9 cellular contexts compared by ENCODE assay signal in genomic region chr10:33336606-33337334, GRCh38. TPM values are rescaled to one million over a fixed set of nuclear protein-coding genes. Genes with fewer than 3 reads are reported as not detected.
DNase-seq lines count a peak whose midpoint lies in the region; ATAC-seq, FAIRE-seq and TF ChIP-seq lines count a peak whose summit lies in the region.
"Had no signal": no experiment of that assay in that cellular context is flagged by ENCODE, and none has a peak within 500 bp of the region (broad histone marks: within the 10 kb centered on the region; RNA-seq: fewer than 3 reads in every experiment).

No MANE protein-coding gene starts in this region.

- H3K4me1 Mint-ChIP-seq in GM23338 (peaks cover 25% of the 10 kb centered on the region), osteocyte (ENCODE audit: unreplicated experiment) (peaks cover 50% of the 10 kb centered on the region)
- peaks cover 17% of the 10 kb centered on the region for H3K4me1 Mint-ChIP-seq in activated T-cell treated with anti-CD3 and anti-CD28 coated beads, Interleukin-2, amount 50 U/mL, for 72 hours (ENCODE audit: low read depth)

- no peak for FAIRE-seq in A549 (lab: Jason Lieb, UNC)
- FAIRE-seq: colon had no signal

- H3K9me3 Mint-ChIP-seq in GM23338 (peaks cover 2% of the 10 kb centered on the region; the same call in 1 of the 3 replicates), osteocyte (ENCODE audit: unreplicated experiment) (no peaks in the 10 kb centered on the region)
- no peaks in the 10 kb centered on the region for H3K9me3 Mint-ChIP-seq in activated T-cell treated with anti-CD3 and anti-CD28 coated beads, Interleukin-2, amount 50 U/mL, for 72 hours

- TF ChIP-seq CTCF in A549 (IDR thresholded peaks at IDR 0.05) (no peak), GM23338 (conservative IDR thresholded peaks at IDR 0.05; ENCODE audit: low read depth in 2 of 2) (no peak), osteocyte (IDR thresholded peaks at IDR 0.05) (no peak)

- CTCF ChIA-PET in A549 (lab: Yijun Ruan, JAX) = interaction anchor here (0.7 to 2.5 kb wide), 6 partner anchors 29 to 1302 kb away, joined by 3 to 7 read pairs (median 4); no protein-coding TSS in a partner anchor

- peak; percentile 16 for TF ChIP-seq POLR2A in A549 (IDR thresholded peaks at IDR 0.05; ENCODE audit: low read length)

- H3K4me1 ChIP-seq in A549 (peaks cover 26% of the 10 kb centered on the region), GM23338 (ENCODE audit: insufficient read depth) (peaks cover 23% of the 10 kb centered on the region)

- H3K4me3 ChIP-seq in A549 = peak overlapping the region; percentile 85
- H3K4me3 ChIP-seq in GM23338 = peak overlapping the region; percentile 85

- H3K27ac ChIP-seq in A549 (peak overlapping the region; percentile 99), GM23338 (ENCODE audit: low read depth) (no peak overlapping the region)

- WGBS in A549 (ENCODE audit: missing lambda C conversion rate) = 1% methylated on average over 26 of the region's 66 CpGs

- H3F3A ChIP-seq in GM23338 (replicated peaks; ENCODE audit: low read depth) = no peaks in the 10 kb centered on the region

- ATAC-seq in A549 (peak; percentile 17 to 36), GM23338 (peak; percentile 40), HG03108 (IDR thresholded peaks at IDR 0.05; ENCODE audit: unreplicated experiment) (no peak)
- peak in 1 of 2 donors; percentile 20 for ATAC-seq in activated T-cell treated with anti-CD3 and anti-CD28 coated beads, Interleukin-2, amount 50 U/mL, for 72 hours (replicated peaks in 1 of 2)

- H4K20me1 ChIP-seq in GM23338 (replicated peaks; ENCODE audit: insufficient read depth) = no peaks in the 10 kb centered on the region

- no peaks in the 10 kb centered on the region for H3K79me2 ChIP-seq in GM23338 (replicated peaks; ENCODE audit: insufficient read depth)

- peak overlapping the region; percentile 99 for H2AFZ ChIP-seq in GM23338

- TF ChIP-seq EP300 in A549 (IDR thresholded peaks at IDR 0.05) = no peak

- H3K36me3 ChIP-seq in GM23338 (ENCODE audit: insufficient read depth) = no peaks in the 10 kb centered on the region

- POLR2A ChIA-PET in A549 (lab: Yijun Ruan, JAX) = interaction anchor here (0.9 to 3.6 kb wide), 9 partner anchors 9 to 1190 kb away, joined by 3 to 30 read pairs (median 4); no protein-coding TSS in a partner anchor

- DNase-seq in A549 (ENCODE audit: low read depth in 1 of 2, low spot score in 1 of 2) (peak; percentile 51 to 67), GM23338 (ENCODE audit: low spot score) (peak; percentile 65), head of caudate nucleus (peak in 30 of 42 donors; percentile 2 to 46 (median 20)), osteocyte (ENCODE audit: extremely low spot score, unreplicated experiment) (peak; percentile 87), midbrain (lab: John Stamatoyannopoulos, UW) (no peak)
- no peak for DNase-seq in activated T-cell treated with anti-CD3 and anti-CD28 coated beads, Interleukin-2, amount 50 U/mL, for 72 hours
- DNase-seq in effector CD8-positive, alpha-beta T cell (lab: John Stamatoyannopoulos, UW) = no peak

- peaks cover 76% of the 10 kb centered on the region for H3K27me3 ChIP-seq in GM23338 (ENCODE audit: insufficient read depth)

- no peaks in the 10 kb centered on the region for H3K36me3 Mint-ChIP-seq in GM23338 (ENCODE audit: low read depth)
- no peaks in the 10 kb centered on the region for H3K36me3 Mint-ChIP-seq in activated T-cell treated with anti-CD3 and anti-CD28 coated beads, Interleukin-2, amount 50 U/mL, for 72 hours (ENCODE audit: insufficient read depth in 2 of 2)
- H3K36me3 Mint-ChIP-seq in osteocyte (ENCODE audit: unreplicated experiment) = peaks cover 5% of the 10 kb centered on the region

- peak overlapping the region; percentile 84 for H3K4me3 Mint-ChIP-seq in GM23338
- H3K4me3 Mint-ChIP-seq in activated T-cell treated with anti-CD3 and anti-CD28 coated beads, Interleukin-2, amount 50 U/mL, for 72 hours = peak overlapping the region; percentile 72 to 83
- H3K4me3 Mint-ChIP-seq in osteocyte (ENCODE audit: unreplicated experiment) = peak overlapping the region; percentile 80

- no peak; a peak in 1 of 5 replicates for TF ChIP-seq RAD21 in A549 (conservative IDR thresholded peaks at IDR 0.05 in 1 of 2, IDR thresholded peaks at IDR 0.05 in 1 of 2)

- H3K4me2 ChIP-seq in A549 (peak overlapping the region; percentile 95), GM23338 (peak overlapping the region; percentile 95)

- H3K27ac Mint-ChIP-seq in GM23338 (no peak overlapping the region), osteocyte (ENCODE audit: unreplicated experiment) (peak overlapping the region; percentile 98)
- no peak overlapping the region for H3K27ac Mint-ChIP-seq in activated T-cell treated with anti-CD3 and anti-CD28 coated beads, Interleukin-2, amount 50 U/mL, for 72 hours

- H3K27me3 Mint-ChIP-seq in GM23338 (ENCODE audit: insufficient read depth, low read depth, poor library complexity) (peaks cover 44% of the 10 kb centered on the region), osteocyte (ENCODE audit: unreplicated experiment) (no peaks in the 10 kb centered on the region)
- H3K27me3 Mint-ChIP-seq in activated T-cell treated with anti-CD3 and anti-CD28 coated beads, Interleukin-2, amount 50 U/mL, for 72 hours (ENCODE audit: low read depth) = peaks cover 63% of the 10 kb centered on the region

- intact Hi-C loops in head of caudate nucleus (cut with DNase I) = no loop called here

- no peaks in the 10 kb centered on the region for H3K9me2 ChIP-seq in GM23338 (ENCODE audit: insufficient read depth)

- H3K9me3 ChIP-seq in A549 = no peaks in the 10 kb centered on the region

TF ChIP-seq in A549, 52 proteins besides CTCF, POLR2A, EP300 and RAD21:
- TF ChIP-seq KDM1A (IDR thresholded peaks at IDR 0.05; ENCODE audit: low read depth) (no peak), MAX (IDR thresholded peaks at IDR 0.05) (peak; percentile 24; the same call in 1 of the 2 replicates), TFCP2L1 (CRISPR knock-in tag; IDR thresholded peaks at IDR 0.05) (peak; percentile 69; the same call in 1 of the 2 replicates), MAFK (IDR thresholded peaks at IDR 0.05; ENCODE audit: partially characterized antibody) (peak; percentile 94), PHF8 (IDR thresholded peaks at IDR 0.05; ENCODE audit: borderline replicate concordance, low read depth) (0 out of 2 replicates have a peak, but pooled peaks have one; percentile 7)

TF ChIP-seq in GM23338, 12 proteins besides CTCF, POLR2A, EP300 and RAD21:
- no peak for TF ChIP-seq NANOG (IDR thresholded peaks at IDR 0.05; ENCODE audit: borderline replicate concordance)
- 0 out of 2 replicates have a peak, but pooled peaks have one; percentile 15 for TF ChIP-seq ETS1 (IDR thresholded peaks at IDR 0.05)
- no peak for TF ChIP-seq EZH2 (IDR thresholded peaks at IDR 0.05; ENCODE audit: low read depth, unreplicated experiment)

RNA-seq across cellular contexts. Expression of gene NRP1, which starts 2.3 kb away (rescaled TPM):
- polyA plus RNA-seq in A549 (2011; rRNA removed) (208 and 259 TPM in 2 replicates), A549 (2017; fragmentation: RNase III; extraction: RNeasy Plus Mini Kit Qiagen cat#74134 plus additional on column Dnase treatment) (115 to 147 TPM (median 121 TPM) in 3 replicates), GM23338 (2016; fragmentation: Nextera tagmentation; extraction: Ambion mirVana) (2.9 and 3.6 TPM in 2 replicates)
- 44.4 and 49.6 TPM in 2 replicates for polyA plus RNA-seq in A549 (2012; cell fraction: cytosol; rRNA removed)
- polyA plus RNA-seq in A549 (2012; cell fraction: nucleus; rRNA removed) = 76.6 and 106 TPM in 2 replicates
- polyA minus RNA-seq in A549 (2011; rRNA and poly(A)+ RNA removed) = 264 and 271 TPM in 2 replicates
- total RNA-seq in GM23338 (2014; rRNA removed; shearing (Covaris generic)) = 3.5 and 3.9 TPM in 2 replicates
- total RNA-seq in activated T-cell treated with anti-CD3 and anti-CD28 coated beads, Interleukin-2, amount 50 U/mL, for 72 hours = under 1 TPM; 0.72 to 0.84 TPM
- 208 and 222 TPM in 2 replicates for total RNA-seq in osteocyte

Comparison
In these comparisons a context has a peak if more than half of its experiments do, and no peak if none do; other contexts are left out.
1. DNase-seq: peak in A549 (2 of 2), GM23338 (single experiment), head of caudate nucleus (30 of 42) and osteocyte (single experiment); none in activated T-cell treated with anti-CD3 and anti-CD28 coated beads, Interleukin-2, amount 50 U/mL, for 72 hours (0 of 2), effector CD8-positive, alpha-beta T cell (single experiment) and midbrain (single experiment).
2. RNA of gene NRP1, which starts 2.3 kb away (total RNA-seq): 208 to 222 TPM in osteocyte; 3.5 to 3.9 TPM in GM23338 and 0.72 to 0.84 TPM in activated T-cell treated with anti-CD3 and anti-CD28 coated beads, Interleukin-2, amount 50 U/mL, for 72 hours; every median in the first group is over 10 times any median in the second.
3. Peak in every context shown above with its lines, with median percentiles within 50 percentile points of each other: H3K4me3 Mint-ChIP-seq.